ENCODE assay signal across 27 cellular contexts in the genomic region with DNA sequence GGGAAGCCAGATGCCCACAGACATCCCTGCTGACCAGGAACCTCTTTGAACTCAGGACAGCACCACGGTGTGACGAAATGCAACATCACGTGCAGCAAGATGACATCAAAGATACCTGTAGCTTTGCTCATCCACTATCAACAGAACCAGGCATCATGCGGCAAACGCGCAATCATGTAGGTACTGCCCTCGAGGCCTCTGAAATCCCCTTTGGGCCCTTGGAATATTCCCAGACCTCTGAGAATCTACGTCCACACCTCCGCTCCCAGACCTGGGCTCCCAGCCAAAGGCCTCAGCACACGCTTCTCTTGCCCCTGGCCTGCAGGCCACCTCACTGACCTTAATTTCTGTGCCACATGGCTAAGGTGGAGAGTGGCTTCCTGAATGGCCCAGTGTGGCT. TPM values are rescaled to one million over a fixed set of nuclear protein-coding genes. Genes with fewer than 3 reads are reported as not detected.
A peak's percentile ranks its signal among the peaks of the same experiment; 100 is the strongest.
DNase-seq lines count a peak whose midpoint lies in the region; ATAC-seq and TF ChIP-seq lines count a peak whose summit lies in the region.
"Had no signal": no experiment of that assay in that cellular context is flagged by ENCODE, and none has a peak within 500 bp of the region (broad histone marks: within the 10 kb centered on the region; RNA-seq: fewer than 3 reads in every experiment).

No MANE protein-coding gene starts in this region.

- H3K27me3 Mint-ChIP-seq in Calu3 (ENCODE audit: unreplicated experiment), result no peaks in the 10 kb centered on the region
- H3K27me3 Mint-ChIP-seq in CD8-positive, alpha-beta T cell (ENCODE audit: low read depth), result no peaks in the 10 kb centered on the region
- H3K27me3 Mint-ChIP-seq: CD4-positive, alpha-beta T cell had no signal

- H3K36me3 ChIP-seq in NT2/D1 (ENCODE audit: insufficient read depth, insufficient read length, low read length), result peaks cover 24% of the 10 kb centered on the region
- H3K36me3 ChIP-seq in ovary, result no peaks in the 10 kb centered on the region
- no peaks in the 10 kb centered on the region for H3K36me3 ChIP-seq in CD8-positive, alpha-beta T cell (ENCODE audit: insufficient read depth, low read length)
- H3K36me3 ChIP-seq: adrenal gland, neutrophil had no signal

- CTCF ChIA-PET in Calu3 (lab: Charles Lee), result no interaction called here
- CTCF ChIA-PET in CD8-positive, alpha-beta T cell (lab: Charles Lee), result no interaction called here

- H3K27me3 ChIP-seq in NT2/D1 (ENCODE audit: insufficient read depth, insufficient read length) (no peaks in the 10 kb centered on the region), ovary (no peaks in the 10 kb centered on the region)
- no peaks in the 10 kb centered on the region for H3K27me3 ChIP-seq in CD8-positive, alpha-beta T cell (ENCODE audit: insufficient read depth, low read length)
- H3K27me3 ChIP-seq: adrenal gland, dorsolateral prefrontal cortex, heart right ventricle had no signal

- in situ Hi-C loops in GM13977 (cut with MboI; ENCODE audit: low pct_unique_long_range_greater_than_20kb, low sequenced_read_pairs, unreplicated experiment), result loop anchor here (10.0 kb wide), 1 partner anchor 75 kb away; no protein-coding TSS in a partner anchor

- 80 to 86% (median 81%) methylated on average over 10 of the region's 10 CpGs for WGBS in ovary, 3 donors

- H3K9ac ChIP-seq in NT2/D1 (ENCODE audit: insufficient read length, low read depth), result peak overlapping the region; percentile 11

- TF ChIP-seq CTCF in Calu3 (IDR thresholded peaks at IDR 0.05; ENCODE audit: unreplicated experiment) (no peak), ovary (IDR thresholded peaks at IDR 0.05) (no peak), GM13977 (IDR thresholded peaks at IDR 0.05; ENCODE audit: extremely low read depth, insufficient read depth, missing control alignments) (no peak)
- no peak for TF ChIP-seq CTCF in CD8-positive, alpha-beta T cell (IDR thresholded peaks at IDR 0.05)

- H3K9me3 ChIP-seq in NT2/D1 (ENCODE audit: insufficient read depth, low read length) (no peaks in the 10 kb centered on the region), ovary (no peaks in the 10 kb centered on the region)
- no peaks in the 10 kb centered on the region for H3K9me3 ChIP-seq in CD8-positive, alpha-beta T cell (ENCODE audit: low read length)
- H3K9me3 ChIP-seq: adrenal gland, heart right ventricle, lower lobe of right lung, neutrophil had no signal

- H3K4me1 ChIP-seq in NT2/D1 (ENCODE audit: insufficient read depth, insufficient read length) (peaks cover 15% of the 10 kb centered on the region), ovary (ENCODE audit: insufficient read depth) (no peaks in the 10 kb centered on the region)
- no peaks in the 10 kb centered on the region for H3K4me1 ChIP-seq in CD8-positive, alpha-beta T cell (ENCODE audit: insufficient read depth, low read length)
- H3K4me1 ChIP-seq: adrenal gland had no signal

- POLR2A ChIA-PET in CD8-positive, alpha-beta T cell (lab: Charles Lee), result no interaction called here

- H3K9me3 Mint-ChIP-seq in Calu3 (ENCODE audit: low read depth, unreplicated experiment), result no peaks in the 10 kb centered on the region
- no peaks in the 10 kb centered on the region for H3K9me3 Mint-ChIP-seq in CD8-positive, alpha-beta T cell
- H3K9me3 Mint-ChIP-seq: CD4-positive, alpha-beta T cell; WTC11 had no signal

- intact Hi-C loops in Calu3 (cut with micrococcal nuclease; ENCODE audit: unreplicated experiment) (loop anchor here (5.0 kb wide), 2 partner anchors 37 to 38 kb away; no protein-coding TSS in a partner anchor), ovary (cut with DNase I) (no loop called here)
- intact Hi-C loops in CD8-positive, alpha-beta T cell (cut with DNase I, micrococcal nuclease), result no loop called here

- H3K4me3 Mint-ChIP-seq in Calu3 (ENCODE audit: low read depth, unreplicated experiment), result no peak overlapping the region
- H3K4me3 Mint-ChIP-seq in CD8-positive, alpha-beta T cell, result no peak overlapping the region
- H3K4me3 Mint-ChIP-seq: CD4-positive, alpha-beta T cell; WTC11 had no signal

- H3K4me3 ChIP-seq in NT2/D1 (ENCODE audit: insufficient read length, low read depth) (no peak overlapping the region), ovary (no peak overlapping the region)
- no peak overlapping the region for H3K4me3 ChIP-seq in CD8-positive, alpha-beta T cell (ENCODE audit: low read depth, low read length)
- H3K4me3 ChIP-seq: adrenal gland, dorsolateral prefrontal cortex, heart right ventricle, lower lobe of right lung, smooth muscle cell had no signal

- no peak for TF ChIP-seq EP300 in ovary (IDR thresholded peaks at IDR 0.05)

- no TSS peak for BruUV-seq in Calu3 (replicated peaks; lab: Mats Ljungman, UMichigan)

- peaks cover 69% of the 10 kb centered on the region for H3K4me1 Mint-ChIP-seq in Calu3 (ENCODE audit: low read depth, unreplicated experiment)
- H3K4me1 Mint-ChIP-seq in CD8-positive, alpha-beta T cell (ENCODE audit: low read depth), result peaks cover 6% of the 10 kb centered on the region

- no peak overlapping the region for H3K27ac ChIP-seq in ovary
- no peak overlapping the region for H3K27ac ChIP-seq in CD8-positive, alpha-beta T cell (ENCODE audit: low read depth, low read length)
- H3K27ac ChIP-seq: adrenal gland, epithelial cell of prostate, lower lobe of right lung, neutrophil, RWPE1 had no signal

- peak overlapping the region; percentile 67 for H3K27ac Mint-ChIP-seq in Calu3 (ENCODE audit: unreplicated experiment)
- H3K27ac Mint-ChIP-seq in CD8-positive, alpha-beta T cell, result no peak overlapping the region
- H3K27ac Mint-ChIP-seq: CD4-positive, alpha-beta T cell; WTC11 had no signal

- TF ChIP-seq POLR2A in ovary (IDR thresholded peaks at IDR 0.05), result no peak

- DNase-seq in Calu3 (peak; percentile 69), NT2/D1 (ENCODE audit: low read depth, low spot score) (no peak), dermis microvascular lymphatic vessel endothelial cell (ENCODE audit: low read depth in 2 of 2) (peak; percentile 30 to 49), lung microvascular endothelial cell (ENCODE audit: low read depth in 2 of 2) (peak; percentile 15 to 32), ovary (no peak), GM13977 (ENCODE audit: low spot score) (no peak)
- no peak for DNase-seq in CD8-positive, alpha-beta T cell
- DNase-seq in stimulated activated CD8-positive, alpha-beta memory T cell treated with anti-CD3 and anti-CD28 coated beads, Interleukin-4, amount 100 ng/mL, for 48 hours, result no peak
- DNase-seq: activated CD4-positive, alpha-beta T cell treated with anti-CD3 and anti-CD28 coated beads, Interleukin-2, amount 50 U/mL, for 48 hours; activated effector memory CD4-positive, alpha-beta T cell treated with Interleukin-2 at 50 U/mL for 16 hours; CD4-positive, alpha-beta T cell; DMS79 treated with DMSO at 0.1 percent for 48 hours; dorsolateral prefrontal cortex; heart right ventricle; lower lobe of right lung; NCI-H1417 treated with DMSO at 0.1 percent for 48 hours; NCI-H2107; stimulated activated naive CD4-positive, alpha-beta T cell; T-helper 9 cell had no signal

- no peak for ATAC-seq in CD8-positive, alpha-beta T cell
- ATAC-seq: lower lobe of right lung, WTC11 had no signal

- H3K36me3 Mint-ChIP-seq in Calu3 (ENCODE audit: insufficient read depth, unreplicated experiment), result peaks cover 31% of the 10 kb centered on the region
- no peaks in the 10 kb centered on the region for H3K36me3 Mint-ChIP-seq in CD8-positive, alpha-beta T cell
- H3K36me3 Mint-ChIP-seq: WTC11 had no signal

RNA-seq across cellular contexts. Expression of a gene that starts 7.3 kb away (rescaled TPM):
- total RNA-seq in Calu3 (2022), result 17.6 and 41.4 TPM in 2 replicates
- 1.8 and 4.0 TPM in 2 replicates for total RNA-seq in dermis microvascular lymphatic vessel endothelial cell
- total RNA-seq in lung microvascular endothelial cell, result 2.0 and 2.8 TPM in 2 replicates
- total RNA-seq in ovary, result 10 to 100 TPM in 2 of 7 donors, 1 to 10 TPM in 5; 2.2 to 12.2 (median 6.6) TPM
- 1 to 10 TPM; 9.8 to 9.9 TPM for polyA plus RNA-seq in ovary
- not detected for total RNA-seq in CD8-positive, alpha-beta T cell
- total RNA-seq: CD4-positive, alpha-beta T cell; fibroblast of villous mesenchyme; NCI-H460 had no signal

RNA-seq across cellular contexts. Expression of a gene that starts 21.0 kb away (rescaled TPM):
- total RNA-seq in Calu3 (2022), result 2.6 and 4.5 TPM in 2 replicates
- not detected in 2 replicates for total RNA-seq in dermis microvascular lymphatic vessel endothelial cell
- not detected in 2 replicates for total RNA-seq in lung microvascular endothelial cell
- total RNA-seq in ovary, result under 1 TPM in 1 of 7 donors, not detected in 6; 0.74 TPM
- under 1 TPM in 1 of 2 donors, not detected in 1; 0.40 TPM for polyA plus RNA-seq in ovary
- not detected for total RNA-seq in CD8-positive, alpha-beta T cell
- total RNA-seq: CD4-positive, alpha-beta T cell; fibroblast of villous mesenchyme; NCI-H460; smooth muscle cell had no signal
- polyA plus RNA-seq: smooth muscle cell had no signal

RNA-seq across cellular contexts. Expression of a gene that starts 25.0 kb away (rescaled TPM):
- total RNA-seq in Calu3 (2022), result not detected in 2 replicates
- total RNA-seq in dermis microvascular lymphatic vessel endothelial cell, result not detected in 2 replicates
- total RNA-seq in lung microvascular endothelial cell, result not detected in 2 replicates
- not detected for total RNA-seq in ovary
- not detected for polyA plus RNA-seq in ovary
- not detected for total RNA-seq in CD8-positive, alpha-beta T cell
- total RNA-seq: adrenal gland; CD4-positive, alpha-beta T cell; fibroblast of villous mesenchyme; NCI-H460; smooth muscle cell; WTC11 had no signal
- polyA plus RNA-seq: adrenal gland, smooth muscle cell had no signal

Comparison
In these comparisons a context has a peak if more than half of its experiments do, and no peak if none do; other contexts are left out.
1. DNase-seq: peak in Calu3 (single experiment), dermis microvascular lymphatic vessel endothelial cell (2 of 2) and lung microvascular endothelial cell (2 of 2); none in NT2/D1 (single experiment), ovary (0 of 5), CD8-positive, alpha-beta T cell (0 of 7), GM13977 (single experiment) and stimulated activated CD8-positive, alpha-beta memory T cell treated with anti-CD3 and anti-CD28 coated beads, Interleukin-4, amount 100 ng/mL, for 48 hours (single experiment).